Comparison of ENCODE assay signal across 1 cellular context in genomic region chr2:230416061-230416721, GRCh38.
TF ChIP-seq lines count a peak whose summit lies in the region.

Gene SP100 (plus strand): TSS chr2:230416201. CDS start chr2:230416297, 96 bp downstream.

TF ChIP-seq in HepG2, 621 proteins besides CTCF, POLR2A, EP300 and RAD21 (continued from another document and continues in another):
- TF ChIP-seq CSRNP1 (CRISPR knock-in tag; IDR thresholded peaks at IDR 0.05) (peak; percentile 74; the same call in 1 of the 2 replicates), ZFP62 (CRISPR knock-in tag; IDR thresholded peaks at IDR 0.05) (no peak), DBP (CRISPR knock-in tag; IDR thresholded peaks at IDR 0.05; ENCODE audit: not compliant biosample characterization) (no peak), ZSCAN25 (CRISPR knock-in tag; IDR thresholded peaks at IDR 0.05) (peak; percentile 19; the same call in 1 of the 2 replicates), LCORL (IDR thresholded peaks at IDR 0.05) (no peak), LCORL (CRISPR knock-in tag; IDR thresholded peaks at IDR 0.05) (peak; percentile 16; the same call in 1 of the 2 replicates), RCOR2 (CRISPR knock-in tag; IDR thresholded peaks at IDR 0.05) (no peak), NFYC (CRISPR knock-in tag; IDR thresholded peaks at IDR 0.05) (no peak), STAG1 (CRISPR knock-in tag; IDR thresholded peaks at IDR 0.05) (peak; percentile 11; the same call in 1 of the 2 replicates), MBD4 (IDR thresholded peaks at IDR 0.05; ENCODE audit: borderline replicate concordance, low read length) (no peak), NFRKB (IDR thresholded peaks at IDR 0.05) (no peak), CERS6 (CRISPR knock-in tag; IDR thresholded peaks at IDR 0.05) (no peak), AHR (CRISPR knock-in tag; IDR thresholded peaks at IDR 0.05) (peak; percentile 71; the same call in 1 of the 2 replicates), GATAD2A (CRISPR knock-in tag; IDR thresholded peaks at IDR 0.05) (peak; percentile 36; the same call in 1 of the 2 replicates), ZNF513 (CRISPR knock-in tag; conservative IDR thresholded peaks at IDR 0.05) (no peak), FOXO1 (CRISPR knock-in tag; IDR thresholded peaks at IDR 0.05) (0 out of 2 replicates have a peak, but pooled peaks have one; percentile 17), ZSCAN22 (CRISPR knock-in tag; IDR thresholded peaks at IDR 0.05) (peak; percentile 41; the same call in 1 of the 2 replicates), ZBTB38 (CRISPR knock-in tag; IDR thresholded peaks at IDR 0.05) (peak; percentile 60; the same call in 1 of the 2 replicates), ZNF260 (CRISPR knock-in tag; IDR thresholded peaks at IDR 0.05; ENCODE audit: borderline replicate concordance, low read depth) (no peak), TBX2 (CRISPR knock-in tag; IDR thresholded peaks at IDR 0.05; ENCODE audit: borderline replicate concordance) (peak; percentile 80; the same call in 1 of the 2 replicates), ZNF784 (CRISPR knock-in tag; IDR thresholded peaks at IDR 0.05; ENCODE audit: borderline replicate concordance) (no peak), ZNF781 (CRISPR knock-in tag; IDR thresholded peaks at IDR 0.05; ENCODE audit: borderline replicate concordance, not compliant biosample characterization) (no peak), EHMT2 (IDR thresholded peaks at IDR 0.05; ENCODE audit: borderline replicate concordance, low read depth, low read length) (no peak), MLLT10 (CRISPR knock-in tag; IDR thresholded peaks at IDR 0.05) (no peak), SMAD1 (CRISPR knock-in tag; IDR thresholded peaks at IDR 0.05; ENCODE audit: borderline replicate concordance, low read depth) (no peak), ZNF343 (CRISPR knock-in tag; IDR thresholded peaks at IDR 0.05) (no peak), ZBTB10 (CRISPR knock-in tag; IDR thresholded peaks at IDR 0.05; ENCODE audit: borderline replicate concordance) (no peak), RORA (CRISPR knock-in tag; IDR thresholded peaks at IDR 0.05) (no peak), PBX2 (CRISPR knock-in tag; IDR thresholded peaks at IDR 0.05) (no peak), SIX4 (CRISPR knock-in tag; IDR thresholded peaks at IDR 0.05) (no peak), RFX5 (IDR thresholded peaks at IDR 0.05; ENCODE audit: low read depth, low read length) (no peak), ZNF704 (CRISPR knock-in tag; IDR thresholded peaks at IDR 0.05; ENCODE audit: borderline replicate concordance) (no peak), ZNF101 (CRISPR knock-in tag; IDR thresholded peaks at IDR 0.05; ENCODE audit: borderline replicate concordance, low read depth) (0 out of 2 replicates have a peak, but pooled peaks have one; percentile 12), ZNF350 (CRISPR knock-in tag; IDR thresholded peaks at IDR 0.05; ENCODE audit: borderline replicate concordance, low read depth) (peak; percentile 69; the same call in 1 of the 2 replicates), ZC3H13 (CRISPR knock-in tag; IDR thresholded peaks at IDR 0.05) (0 out of 2 replicates have a peak, but pooled peaks have one; percentile 41), SRSF9 (IDR thresholded peaks at IDR 0.05; ENCODE audit: borderline replicate concordance, insufficient read depth, low read depth, low read length, poor library complexity, severe bottlenecking) (no peak), SRY (CRISPR knock-in tag; IDR thresholded peaks at IDR 0.05) (peak; percentile 71; the same call in 1 of the 2 replicates), UBTF (CRISPR knock-in tag; IDR thresholded peaks at IDR 0.05) (peak; percentile 87), ZNF563 (CRISPR knock-in tag; IDR thresholded peaks at IDR 0.05) (0 out of 2 replicates have a peak, but pooled peaks have one; percentile 25), SPEN (CRISPR knock-in tag; IDR thresholded peaks at IDR 0.05; ENCODE audit: low read depth) (peak; percentile 96), CEBPZ (IDR thresholded peaks at IDR 0.05; ENCODE audit: low read length) (no peak), ZNF282 (IDR thresholded peaks at IDR 0.05; ENCODE audit: partially characterized antibody) (no peak), RBM39 (IDR thresholded peaks at IDR 0.05; ENCODE audit: low read depth, low read length, poor library complexity, severe bottlenecking) (peak; percentile 74), ZC3H4 (CRISPR knock-in tag; IDR thresholded peaks at IDR 0.05; ENCODE audit: borderline replicate concordance) (no peak), SIX1 (CRISPR knock-in tag; IDR thresholded peaks at IDR 0.05; ENCODE audit: borderline replicate concordance) (no peak), THAP7 (CRISPR knock-in tag; IDR thresholded peaks at IDR 0.05) (no peak), MXD4 (CRISPR knock-in tag; IDR thresholded peaks at IDR 0.05) (peak; percentile 25; the same call in 1 of the 2 replicates), DNMT1 (CRISPR knock-in tag; IDR thresholded peaks at IDR 0.05) (no peak)
